Comparison of ENCODE assay signal across 29 cellular contexts in the genomic region with DNA sequence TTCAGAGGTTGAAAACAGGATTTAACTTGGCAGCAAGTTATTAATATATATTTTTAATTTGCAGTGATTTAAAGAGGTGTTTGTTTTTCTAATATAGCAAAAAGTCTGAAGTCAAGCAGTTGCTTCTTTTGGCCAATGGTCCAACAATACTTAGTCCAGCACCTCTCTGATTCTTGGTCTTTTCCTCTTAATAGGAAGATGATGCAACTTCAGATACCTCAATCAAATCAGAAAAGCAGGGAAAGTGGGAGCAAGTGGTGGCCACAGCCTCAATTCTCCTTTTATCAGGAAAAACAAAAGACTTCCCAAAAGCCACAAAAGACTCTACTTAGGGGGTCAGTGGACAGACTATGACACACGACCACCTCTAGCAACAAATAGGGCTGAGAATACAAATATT.
"Had no signal": no experiment of that assay in that cellular context is flagged by ENCODE, and none has a peak within 500 bp of the region (broad histone marks: within the 10 kb centered on the region; RNA-seq: fewer than 3 reads in every experiment).

No MANE protein-coding gene starts in this region.

- H3K9me3 ChIP-seq: stomach, suprapubic skin, testis, thoracic aorta, thyroid gland, tibial artery, transverse colon, upper lobe of left lung, upper lobe of right lung, uterus, vagina had no signal

- H3K27me3 Mint-ChIP-seq: stimulated activated memory B cell treated with anti-CD40 and anti-IgM and Interleukin-4, amounts not matched to agents 10 μg/mL and 1 μg/mL and 100 μg/mL, for 72 hours; stimulated activated naive B cell treated with anti-CD40 and anti-IgM and Interleukin-4, amounts not matched to agents 10 μg/mL and 1 μg/mL and 100 μg/mL, for 72 hours; stimulated activated naive CD8-positive, alpha-beta T cell treated with anti-CD3 and anti-CD28 coated beads, Interleukin-15, amount 100 ng/mL, for 72 hours; stimulated activated naive CD8-positive, alpha-beta T cell treated with anti-CD3 and anti-CD28 coated beads, Interleukin-15, Interleukin-2, amounts not matched to agents 100 ng/mL and 50 ng/mL, for 24 hours; type B pancreatic cell had no signal

- FAIRE-seq: urothelium cell line had no signal

- H3K27ac Mint-ChIP-seq: stimulated activated effector memory CD8-positive, alpha-beta T cell treated with anti-CD3 and anti-CD28 coated beads, Interleukin-12 subunit alpha, Interleukin-12 subunit beta, amount 100 ng/mL, for 72 hours; stimulated activated memory B cell treated with anti-CD40 and anti-IgM and Interleukin-4, amounts not matched to agents 10 μg/mL and 1 μg/mL and 100 μg/mL, for 72 hours; stimulated activated naive B cell treated with anti-CD40 and anti-IgM and Interleukin-4, amounts not matched to agents 10 μg/mL and 1 μg/mL and 100 μg/mL, for 72 hours; stimulated activated naive CD8-positive, alpha-beta T cell treated with anti-CD3 and anti-CD28 coated beads, Interleukin-15, amount 100 ng/mL, for 72 hours; stimulated activated naive CD8-positive, alpha-beta T cell treated with anti-CD3 and anti-CD28 coated beads, Interleukin-15, Interleukin-2, amounts not matched to agents 100 ng/mL and 50 ng/mL, for 24 hours; type B pancreatic cell had no signal

- H3K36me3 ChIP-seq: thoracic aorta, thyroid gland, upper lobe of right lung, uterus, vagina had no signal

- DNase-seq: stimulated activated CD4-positive, alpha-beta T cell treated with anti-CD3 and anti-CD28 coated beads, Interleukin-2, amount 100 ng/mL, for 48 hours; stimulated activated CD4-positive, alpha-beta T cell treated with anti-CD3 and anti-CD28 coated beads, Interleukin-4, amount 100 ng/mL, for 1 hour; stimulated activated CD4-positive, alpha-beta T cell treated with anti-CD3 and anti-CD28 coated beads, Interleukin-4, amount 100 ng/mL, for 24 hours; stimulated activated CD4-positive, alpha-beta T cell treated with anti-CD3 and anti-CD28 coated beads, Interleukin-4, amount 100 ng/mL, for 4 hours; stimulated activated CD8-positive, alpha-beta memory T cell treated with anti-CD3 and anti-CD28 coated beads, Interleukin-4, amount 100 ng/mL, for 48 hours; stimulated activated naive B cell treated with anti-CD40 and anti-IgM and Interleukin-4, amounts not matched to agents 10 μg/mL and 1 μg/mL and 100 μg/mL, for 72 hours; stimulated activated naive CD4-positive, alpha-beta T cell; stimulated activated naive CD4-positive, alpha-beta T cell treated with Interleukin-2 at 50 U/mL for 16 hours; stimulated activated naive CD8-positive, alpha-beta T cell treated with anti-CD3 and anti-CD28 coated beads, Interleukin-15, amount 100 ng/mL, for 72 hours; stimulated activated naive CD8-positive, alpha-beta T cell treated with anti-CD3 and anti-CD28 coated beads, Interleukin-15, Interleukin-2, amounts not matched to agents 100 U/mL and 50 U/mL, for 24 hours; stomach; substantia nigra; testis; thyroid gland; tibial artery; transverse colon; trophoblast cell; upper lobe of left lung; upper lobe of right lung; uterus had no signal

- H3K4me3 Mint-ChIP-seq: stimulated activated effector memory CD8-positive, alpha-beta T cell treated with anti-CD3 and anti-CD28 coated beads, Interleukin-12 subunit alpha, Interleukin-12 subunit beta, amount 100 ng/mL, for 72 hours; stimulated activated memory B cell treated with anti-CD40 and anti-IgM and Interleukin-4, amounts not matched to agents 10 μg/mL and 1 μg/mL and 100 μg/mL, for 72 hours; stimulated activated naive B cell treated with anti-CD40 and anti-IgM and Interleukin-4, amounts not matched to agents 10 μg/mL and 1 μg/mL and 100 μg/mL, for 72 hours; stimulated activated naive CD8-positive, alpha-beta T cell treated with anti-CD3 and anti-CD28 coated beads, Interleukin-15, amount 100 ng/mL, for 72 hours; stimulated activated naive CD8-positive, alpha-beta T cell treated with anti-CD3 and anti-CD28 coated beads, Interleukin-15, Interleukin-2, amounts not matched to agents 100 ng/mL and 50 ng/mL, for 24 hours; type B pancreatic cell had no signal

- H3K4me1 Mint-ChIP-seq: stimulated activated effector memory CD8-positive, alpha-beta T cell treated with anti-CD3 and anti-CD28 coated beads, Interleukin-12 subunit alpha, Interleukin-12 subunit beta, amount 100 ng/mL, for 72 hours; stimulated activated memory B cell treated with anti-CD40 and anti-IgM and Interleukin-4, amounts not matched to agents 10 μg/mL and 1 μg/mL and 100 μg/mL, for 72 hours; stimulated activated naive B cell treated with anti-CD40 and anti-IgM and Interleukin-4, amounts not matched to agents 10 μg/mL and 1 μg/mL and 100 μg/mL, for 72 hours; stimulated activated naive CD8-positive, alpha-beta T cell treated with anti-CD3 and anti-CD28 coated beads, Interleukin-15, amount 100 ng/mL, for 72 hours had no signal

- H3K36me3 Mint-ChIP-seq: stimulated activated effector memory CD8-positive, alpha-beta T cell treated with anti-CD3 and anti-CD28 coated beads, Interleukin-12 subunit alpha, Interleukin-12 subunit beta, amount 100 ng/mL, for 72 hours had no signal

- H3K4me3 ChIP-seq: stomach, suprapubic skin, testis, thoracic aorta, thyroid gland, tibial artery, tibial nerve, transverse colon, upper lobe of left lung, upper lobe of right lung, uterus, vagina had no signal

- H3K27me3 ChIP-seq: stomach, suprapubic skin, testis, thyroid gland, tibial artery, tibial nerve, transverse colon, upper lobe of left lung, upper lobe of right lung, uterus, vagina had no signal

- H3K27ac ChIP-seq: stomach, suprapubic skin, testis, thoracic aorta, thyroid gland, tibial artery, tibial nerve, transverse colon, upper lobe of left lung, upper lobe of right lung, uterus, vagina had no signal

- H3K4me1 ChIP-seq: stomach, suprapubic skin, testis, thyroid gland, tibial artery, tibial nerve, transverse colon, upper lobe of left lung, upper lobe of right lung, uterus, vagina had no signal

- H3K9me3 Mint-ChIP-seq: stimulated activated effector memory CD8-positive, alpha-beta T cell treated with anti-CD3 and anti-CD28 coated beads, Interleukin-12 subunit alpha, Interleukin-12 subunit beta, amount 100 ng/mL, for 72 hours; stimulated activated memory B cell treated with anti-CD40 and anti-IgM and Interleukin-4, amounts not matched to agents 10 μg/mL and 1 μg/mL and 100 μg/mL, for 72 hours; stimulated activated naive CD8-positive, alpha-beta T cell treated with anti-CD3 and anti-CD28 coated beads, Interleukin-15, amount 100 ng/mL, for 72 hours; stimulated activated naive CD8-positive, alpha-beta T cell treated with anti-CD3 and anti-CD28 coated beads, Interleukin-15, Interleukin-2, amounts not matched to agents 100 ng/mL and 50 ng/mL, for 24 hours had no signal

- ATAC-seq: stimulated activated effector memory CD8-positive, alpha-beta T cell treated with anti-CD3 and anti-CD28 coated beads, Interleukin-12 subunit alpha, Interleukin-12 subunit beta, amount 100 ng/mL, for 72 hours; stimulated activated memory B cell treated with anti-CD40 and anti-IgM and Interleukin-4, amounts not matched to agents 10 μg/mL and 1 μg/mL and 100 μg/mL, for 72 hours; stimulated activated naive B cell treated with anti-CD40 and anti-IgM and Interleukin-4, amounts not matched to agents 10 μg/mL and 1 μg/mL and 100 μg/mL, for 72 hours; stimulated activated naive CD8-positive, alpha-beta T cell treated with anti-CD3 and anti-CD28 coated beads, Interleukin-15, amount 100 ng/mL, for 72 hours; stimulated activated naive CD8-positive, alpha-beta T cell treated with anti-CD3 and anti-CD28 coated beads, Interleukin-15, Interleukin-2, amounts not matched to agents 100 U/mL and 50 U/mL, for 24 hours; upper lobe of right lung had no signal
